ENCODE assay signal across 9 cellular contexts in the genomic region with DNA sequence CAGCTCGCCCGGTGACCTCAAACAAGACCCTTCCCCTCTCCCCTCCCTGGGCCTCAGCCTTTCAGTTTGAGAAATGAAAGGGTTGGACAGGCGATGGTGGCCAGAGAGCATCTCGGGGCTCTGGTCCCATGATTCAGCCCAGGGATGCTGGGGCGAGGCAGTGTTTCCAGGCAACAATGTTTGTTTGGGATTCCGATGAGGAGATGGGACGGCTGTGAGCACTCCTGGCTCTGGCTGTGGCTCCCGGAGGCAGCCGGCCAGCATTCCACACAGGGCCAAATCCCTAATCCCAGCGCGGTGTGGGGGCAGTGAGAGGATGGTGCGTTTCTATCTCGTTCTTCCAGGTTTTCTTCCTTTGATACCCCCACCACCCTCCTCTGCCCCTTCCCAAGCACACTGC.
DNase-seq lines count a peak whose midpoint lies in the region; FAIRE-seq and TF ChIP-seq lines count a peak whose summit lies in the region.
"Had no signal": no experiment of that assay in that cellular context is flagged by ENCODE, and none has a peak within 500 bp of the region (broad histone marks: within the 10 kb centered on the region; RNA-seq: fewer than 3 reads in every experiment).

No MANE protein-coding gene starts in this region.

- no peaks in the 10 kb centered on the region for H3K27me3 ChIP-seq in esophagus muscularis mucosa

- peak; percentile 74 for DNase-seq in M059J (ENCODE audit: low read depth)
- DNase-seq in esophagus muscularis mucosa (ENCODE audit: extremely low spot score): peak; percentile 92
- peak; percentile 67 for DNase-seq in mucosa of gallbladder (ENCODE audit: low spot score)
- DNase-seq in urothelium cell line (ENCODE audit: low spot score): peak; percentile 79
- no peak for DNase-seq in NOMO-1 treated with DMSO at 0.1 percent for 48 hours (lab: John Stamatoyannopoulos, UW; ENCODE audit: unreplicated experiment)
- DNase-seq in NCI-H2107 treated with DMSO at 0.1 percent for 48 hours (lab: John Stamatoyannopoulos, UW; ENCODE audit: unreplicated experiment): no peak
- DNase-seq in C1 segment of cervical spinal cord (lab: John Stamatoyannopoulos, UW): no peak
- DNase-seq: stimulated activated CD4-positive, alpha-beta T cell treated with anti-CD3 and anti-CD28 coated beads, Interleukin-12 subunit alpha, Interleukin-12 subunit beta, amount 100 ng/mL, for 4 hours had no signal

- no peaks in the 10 kb centered on the region for H3K9me3 ChIP-seq in esophagus muscularis mucosa

- no peak for TF ChIP-seq EP300 in esophagus muscularis mucosa (IDR thresholded peaks at IDR 0.05)

- peak overlapping the region in 1 of 4 donors; percentile 7 for H3K4me3 ChIP-seq in esophagus muscularis mucosa

- intact Hi-C loops in esophagus muscularis mucosa (cut with DNase I): loop anchor here (5.0 kb wide), 1 partner anchor 49 kb away; no protein-coding TSS in a partner anchor

- peaks cover 21 to 94% (median 83%) of the 10 kb centered on the region in 4 donors for H3K4me1 ChIP-seq in esophagus muscularis mucosa

- no peaks in the 10 kb centered on the region for H3K36me3 ChIP-seq in esophagus muscularis mucosa

- H3K27ac ChIP-seq in esophagus muscularis mucosa (replicated peaks in 1 of 4): peak overlapping the region; percentile 88 to 97 (median 94)

- FAIRE-seq in urothelium cell line (lab: Jason Lieb, UNC): no peak
- FAIRE-seq: G401.6 had no signal

- no peak for TF ChIP-seq POLR2A in esophagus muscularis mucosa (IDR thresholded peaks at IDR 0.05; ENCODE audit: low read depth)

- 26% methylated on average over 4 of the region's 13 CpGs for WGBS in esophagus muscularis mucosa

- no peak for TF ChIP-seq CTCF in esophagus muscularis mucosa (IDR thresholded peaks at IDR 0.05)

Comparison
In these comparisons a context has a peak if more than half of its experiments do, and no peak if none do; other contexts are left out.
1. DNase-seq: peak in M059J (single experiment), esophagus muscularis mucosa (single experiment), mucosa of gallbladder (single experiment) and urothelium cell line (single experiment); none in NOMO-1 treated with DMSO at 0.1 percent for 48 hours (single experiment), NCI-H2107 treated with DMSO at 0.1 percent for 48 hours (single experiment) and C1 segment of cervical spinal cord (0 of 14).